16 cellular contexts compared by ENCODE assay signal in genomic region chr12:88924162-88924561, GRCh38.
"Had no signal": no experiment of that assay in that cellular context is flagged by ENCODE, and none has a peak within 500 bp of the region (broad histone marks: within the 10 kb centered on the region; RNA-seq: fewer than 3 reads in every experiment).

No MANE protein-coding gene starts in this region.

- H3K36me3 ChIP-seq: adrenal gland, cardiac muscle cell, esophagus squamous epithelium, neutrophil, tibial nerve had no signal

- H3K9ac ChIP-seq: parathyroid adenoma had no signal

- H2AFZ ChIP-seq: parathyroid adenoma had no signal

- H3K27me3 ChIP-seq: adrenal gland, cardiac muscle cell, neutrophil, tibial nerve had no signal

- H3K27ac ChIP-seq: adrenal gland, cardiac muscle cell, esophagus squamous epithelium, neutrophil, parathyroid adenoma, tibial nerve had no signal

- FAIRE-seq: endothelial cell of umbilical vein, TTC549, urothelium cell line had no signal

- H3K4me1 ChIP-seq: adrenal gland had no signal

- DNase-seq: activated CD4-positive, alpha-beta memory T cell treated with anti-CD3 and anti-CD28 coated beads for 36 hours; activated CD4-positive, alpha-beta T cell treated with anti-CD3 and anti-CD28 coated beads for 36 hours; activated gamma-delta T cell treated with Interleukin-2 at 50 U/mL for 16 hours; activated T-cell treated with anti-CD3 and anti-CD28 coated beads for 4 hours; adrenal gland; dermis blood vessel endothelial cell; effector memory CD4-positive, alpha-beta T cell; esophagus squamous epithelium; retina had no signal

- H3K4me3 ChIP-seq: adrenal gland, cardiac muscle cell, esophagus squamous epithelium, tibial nerve had no signal

- H3K9me3 ChIP-seq: adrenal gland, esophagus squamous epithelium, neutrophil, tibial nerve had no signal
